ENCODE assay signal across 13 cellular contexts in the genomic region with DNA sequence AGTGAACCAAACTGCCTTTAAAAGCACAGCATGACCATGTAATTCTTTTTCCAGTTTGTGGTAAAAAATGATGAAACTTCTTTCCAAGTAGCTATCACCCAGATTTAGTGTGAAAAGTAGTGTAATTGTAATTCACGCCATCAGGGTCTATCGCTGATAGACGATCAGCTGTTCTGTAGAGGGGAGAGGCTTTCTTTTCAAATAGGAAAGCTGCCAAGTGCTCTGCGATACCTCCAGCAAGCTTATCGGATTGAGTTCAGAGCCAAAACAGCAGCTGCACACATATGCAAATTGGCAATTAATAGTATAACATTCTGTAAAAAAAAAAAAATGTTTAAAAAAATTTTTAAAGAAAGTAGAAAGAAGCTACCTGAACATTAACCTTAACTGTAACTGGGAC.
DNase-seq lines count a peak whose midpoint lies in the region; ATAC-seq and TF ChIP-seq lines count a peak whose summit lies in the region.
"Had no signal": no experiment of that assay in that cellular context is flagged by ENCODE, and none has a peak within 500 bp of the region (broad histone marks: within the 10 kb centered on the region; RNA-seq: fewer than 3 reads in every experiment).

No MANE protein-coding gene starts in this region.

- peak overlapping the region; percentile 99 for H3K27ac Mint-ChIP-seq in activated T-cell treated with anti-CD3 and anti-CD28 coated beads, Interleukin-2, amount 50 U/mL, for 72 hours
- peak overlapping the region; percentile 95 for H3K27ac Mint-ChIP-seq in activated naive CD8-positive, alpha-beta T cell treated with anti-CD3 and anti-CD28 coated beads for 36 hours
- H3K27ac Mint-ChIP-seq in progenitor cell of endocrine pancreas = no peak overlapping the region

- H3K9me3 Mint-ChIP-seq in activated T-cell treated with anti-CD3 and anti-CD28 coated beads, Interleukin-2, amount 50 U/mL, for 72 hours = no peaks in the 10 kb centered on the region
- H3K9me3 Mint-ChIP-seq in activated naive CD8-positive, alpha-beta T cell treated with anti-CD3 and anti-CD28 coated beads for 36 hours = no peaks in the 10 kb centered on the region
- H3K9me3 Mint-ChIP-seq in progenitor cell of endocrine pancreas (ENCODE audit: low read depth) = no peaks in the 10 kb centered on the region
- H3K9me3 Mint-ChIP-seq: effector memory CD8-positive, alpha-beta T cell; stimulated activated naive B cell treated with anti-CD40 and anti-IgM and Interleukin-4, amounts not matched to agents 10 μg/mL and 1 μg/mL and 100 μg/mL, for 72 hours had no signal

- H3K36me3 Mint-ChIP-seq in activated T-cell treated with anti-CD3 and anti-CD28 coated beads, Interleukin-2, amount 50 U/mL, for 72 hours (ENCODE audit: insufficient read depth in 2 of 2) = peaks cover 2 to 5% of the 10 kb centered on the region in 2 donors
- peaks cover 8% of the 10 kb centered on the region for H3K36me3 Mint-ChIP-seq in activated naive CD8-positive, alpha-beta T cell treated with anti-CD3 and anti-CD28 coated beads for 36 hours
- H3K36me3 Mint-ChIP-seq in progenitor cell of endocrine pancreas (ENCODE audit: insufficient read depth) = no peaks in the 10 kb centered on the region

- peak overlapping the region; percentile 89 to 99 for H3K4me3 Mint-ChIP-seq in activated T-cell treated with anti-CD3 and anti-CD28 coated beads, Interleukin-2, amount 50 U/mL, for 72 hours
- H3K4me3 Mint-ChIP-seq in activated naive CD8-positive, alpha-beta T cell treated with anti-CD3 and anti-CD28 coated beads for 36 hours = peak overlapping the region; percentile 92
- peak overlapping the region; percentile 52 for H3K4me3 Mint-ChIP-seq in progenitor cell of endocrine pancreas (ENCODE audit: low read depth)

- H3K27me3 Mint-ChIP-seq in activated T-cell treated with anti-CD3 and anti-CD28 coated beads, Interleukin-2, amount 50 U/mL, for 72 hours (ENCODE audit: low read depth) = peaks cover 16% of the 10 kb centered on the region
- H3K27me3 Mint-ChIP-seq in activated naive CD8-positive, alpha-beta T cell treated with anti-CD3 and anti-CD28 coated beads for 36 hours = peaks cover 29% of the 10 kb centered on the region
- peaks cover 30% of the 10 kb centered on the region for H3K27me3 Mint-ChIP-seq in progenitor cell of endocrine pancreas

- peaks cover 45% of the 10 kb centered on the region for H3K4me1 Mint-ChIP-seq in activated T-cell treated with anti-CD3 and anti-CD28 coated beads, Interleukin-2, amount 50 U/mL, for 72 hours (ENCODE audit: low read depth)
- H3K4me1 Mint-ChIP-seq in activated naive CD8-positive, alpha-beta T cell treated with anti-CD3 and anti-CD28 coated beads for 36 hours = peaks cover 42% of the 10 kb centered on the region
- peaks cover 9% of the 10 kb centered on the region for H3K4me1 Mint-ChIP-seq in progenitor cell of endocrine pancreas (ENCODE audit: low read depth)

- no peak for TF ChIP-seq CTCF in progenitor cell of endocrine pancreas (IDR thresholded peaks at IDR 0.05; ENCODE audit: unreplicated experiment)

- ATAC-seq in activated T-cell treated with anti-CD3 and anti-CD28 coated beads, Interleukin-2, amount 50 U/mL, for 72 hours (replicated peaks in 1 of 2) = no peak
- ATAC-seq in GM19023 (IDR thresholded peaks at IDR 0.05; ENCODE audit: unreplicated experiment) = no peak
- no peak for ATAC-seq in HG03571 (IDR thresholded peaks at IDR 0.05; ENCODE audit: unreplicated experiment)
- ATAC-seq: effector memory CD8-positive, alpha-beta T cell; heart left ventricle; stimulated activated naive B cell treated with anti-CD40 and anti-IgM and Interleukin-4, amounts not matched to agents 10 μg/mL and 1 μg/mL and 100 μg/mL, for 72 hours had no signal

- DNase-seq in activated T-cell treated with anti-CD3 and anti-CD28 coated beads, Interleukin-2, amount 50 U/mL, for 72 hours = no peak
- DNase-seq in activated T-cell treated with anti-CD3 and anti-CD28 coated beads, Interleukin-2, amount 50 U/mL, for 48 hours = no peak
- DNase-seq in NCI-H2171 (lab: John Stamatoyannopoulos, UW) (peak; percentile 43), progenitor cell of endocrine pancreas (ENCODE audit: low spot score, unreplicated experiment) (no peak), DMS114 treated with DMSO at 0.1 percent for 48 hours (lab: John Stamatoyannopoulos, UW; ENCODE audit: unreplicated experiment) (no peak)
- no peak for DNase-seq in activated naive CD8-positive, alpha-beta T cell treated with anti-CD3 and anti-CD28 coated beads for 36 hours
- DNase-seq: effector memory CD8-positive, alpha-beta T cell; heart left ventricle; NCI-H748 treated with DMSO at 0.1 percent for 48 hours; stimulated activated CD4-positive, alpha-beta T cell treated with anti-CD3 and anti-CD28 coated beads, Interleukin-1b, Interleukin-23, amount 100 ng/mL, for 48 hours; stimulated activated naive B cell treated with anti-CD40 and anti-IgM and Interleukin-4, amounts not matched to agents 10 μg/mL and 1 μg/mL and 100 μg/mL, for 72 hours had no signal
